ENCODE assay signal across 8 cellular contexts in the genomic region with DNA sequence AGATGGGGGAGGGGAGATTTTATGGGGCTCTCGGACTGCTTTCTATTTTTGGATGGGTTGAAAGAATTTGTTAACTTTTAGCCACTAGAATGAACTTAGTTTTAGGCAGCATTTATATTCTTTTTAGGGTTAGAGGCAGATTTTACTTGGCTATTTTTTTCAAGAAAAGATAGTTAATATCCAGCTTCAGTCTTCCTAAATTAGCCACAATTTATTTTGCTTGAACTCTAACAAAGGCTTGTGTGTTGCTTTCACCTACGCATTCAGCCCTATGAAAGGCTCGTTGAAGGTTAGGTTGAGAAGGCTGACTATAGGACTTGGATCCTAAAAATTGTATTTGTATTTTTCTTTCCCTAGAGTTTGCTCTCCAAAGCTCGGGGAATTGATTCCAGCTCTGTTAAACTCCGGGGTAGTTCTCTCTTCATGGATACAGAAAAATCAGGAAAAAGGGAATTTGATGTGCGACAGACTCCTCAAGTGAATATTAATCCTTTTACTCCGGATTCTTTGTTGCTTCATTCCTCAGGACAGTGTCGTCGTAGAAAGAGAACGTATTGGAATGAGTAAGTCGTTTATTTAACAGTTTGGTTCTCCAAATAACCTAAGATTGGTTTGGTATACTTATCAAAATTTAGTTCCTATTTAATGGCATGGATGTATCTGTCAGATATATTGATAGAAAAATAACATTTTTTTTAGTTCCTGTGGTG.
DNase-seq lines count a peak whose midpoint lies in the region; ATAC-seq and TF ChIP-seq lines count a peak whose summit lies in the region.

No MANE protein-coding gene starts in this region.

- H3K9me3 Mint-ChIP-seq in memory B cell: no peaks in the 10 kb centered on the region

- H3K27ac Mint-ChIP-seq in memory B cell: peak overlapping the region; percentile 92

- TF ChIP-seq CTCF in 22Rv1 (IDR thresholded peaks at IDR 0.05) (no peak), HFF-Myc (IDR thresholded peaks at IDR 0.05; ENCODE audit: low read depth, low read length, missing control alignments) (no peak), astrocyte of the spinal cord (IDR thresholded peaks at IDR 0.05; ENCODE audit: low read depth, low read length) (no peak)

- in situ Hi-C loops in astrocyte of the spinal cord (cut with HindIII; ENCODE audit: low sequenced_read_pairs): no loop called here

- H3K36me3 Mint-ChIP-seq in memory B cell: peaks cover 9% of the 10 kb centered on the region

- H3K4me3 Mint-ChIP-seq in memory B cell: peak overlapping the region; percentile 99

- H3K4me3 ChIP-seq in HFF-Myc (replicated peaks; ENCODE audit: low read depth, low read length) (peak overlapping the region; percentile 74), astrocyte of the spinal cord (ENCODE audit: low read depth, low read length) (peak overlapping the region; percentile 71)

- H3K4me1 Mint-ChIP-seq in memory B cell: peaks cover 26% of the 10 kb centered on the region

- H3K27ac ChIP-seq in 22Rv1: peak overlapping the region; percentile 97

- no peaks in the 10 kb centered on the region for H3K27me3 Mint-ChIP-seq in memory B cell

- ATAC-seq in memory B cell (ENCODE audit: low read depth) (no peak), GM21529 (IDR thresholded peaks at IDR 0.05; ENCODE audit: unreplicated experiment) (no peak), GM18909 (IDR thresholded peaks at IDR 0.05; ENCODE audit: poor library complexity, unreplicated experiment) (no peak)

- DNase-seq in HFF-Myc (ENCODE audit: extremely low read depth, low read depth): no peak
- DNase-seq in astrocyte of the spinal cord (ENCODE audit: low read depth, low spot score): peak; percentile 54
- no peak for DNase-seq in memory B cell (ENCODE audit: low spot score in 2 of 2)
- DNase-seq in NCI-H2081 treated with DMSO at 0.1 percent for 48 hours (lab: John Stamatoyannopoulos, UW): no peak
- DNase-seq in superior temporal gyrus (ENCODE audit: extremely low spot score): no peak
